Comparison of ENCODE assay signal across 18 cellular contexts in the genomic region with DNA sequence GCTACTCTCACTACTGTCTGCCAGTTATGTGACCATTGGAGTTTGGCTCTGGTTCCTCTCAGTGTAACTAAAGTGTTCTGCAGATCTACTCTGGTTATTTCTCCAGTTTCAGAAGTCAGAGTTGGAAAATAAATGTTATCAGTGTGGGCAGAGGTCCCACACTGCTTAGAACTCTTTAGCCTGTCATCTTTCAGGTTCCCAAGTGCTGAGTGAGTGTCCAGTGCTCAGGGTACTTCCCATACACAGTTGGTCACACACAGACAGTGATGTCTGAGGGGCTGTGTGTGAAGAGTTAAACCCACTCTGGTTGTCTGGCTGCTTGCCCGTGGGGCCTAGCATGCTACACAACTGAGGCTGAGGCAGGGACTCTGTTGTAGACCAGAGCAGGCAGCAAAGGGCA.
"Had no signal": no experiment of that assay in that cellular context is flagged by ENCODE, and none has a peak within 500 bp of the region (broad histone marks: within the 10 kb centered on the region; RNA-seq: fewer than 3 reads in every experiment).

No MANE protein-coding gene starts in this region.

- H3K9me3 ChIP-seq: SJCRH30 had no signal

- H3K36me3 ChIP-seq: SJCRH30 had no signal

- H3K4me3 ChIP-seq: SJCRH30 had no signal

- DNase-seq: KBM-7, NCI-H1092, NCI-H1105 treated with DMSO at 0.1 percent for 48 hours, NCI-H1417 treated with DMSO at 0.1 percent for 48 hours, NCI-H146, NCI-H1694 treated with DMSO at 0.1 percent for 48 hours, NCI-H1930, NCI-H2081, NCI-H2107, NCI-H2227 treated with DMSO at 0.1 percent for 48 hours, NCI-H524 treated with DMSO at 0.1 percent for 48 hours, NCI-H69, NCI-H774, SHP77 treated with DMSO at 0.1 percent for 48 hours, SJCRH30 had no signal

- H3K27me3 ChIP-seq: SJCRH30 had no signal

- ATAC-seq: Panc1, SK-N-SH treated with all-trans-retinoic acid at 6 μM for 48 hours had no signal

- H3K27ac ChIP-seq: RWPE1, SJCRH30 had no signal
